ENCODE assay signal across 8 cellular contexts in genomic region chr14:77039285-77040058, GRCh38. TPM values are rescaled to one million over a fixed set of nuclear protein-coding genes. Genes with fewer than 3 reads are reported as not detected.
DNase-seq lines count a peak whose midpoint lies in the region; ATAC-seq and TF ChIP-seq lines count a peak whose summit lies in the region.

No MANE protein-coding gene starts in this region.

- POLR2A ChIA-PET in activated CD8-positive, alpha-beta T cell treated with anti-CD3 and anti-CD28 coated beads for 36 hours (lab: Charles Lee): interaction anchor here (1.2 to 5.8 kb wide), 6 partner anchors 8 to 120 kb away, joined by 4 to 42 read pairs (median 10); partner anchors contain the start of gene IRF2BPL

- no peak for ATAC-seq in activated CD8-positive, alpha-beta T cell treated with anti-CD3 and anti-CD28 coated beads for 36 hours

- TF ChIP-seq CTCF in activated CD8-positive, alpha-beta T cell treated with anti-CD3 and anti-CD28 coated beads for 36 hours (IDR thresholded peaks at IDR 0.05): no peak
- TF ChIP-seq CTCF in smooth muscle cell (IDR thresholded peaks at IDR 0.05; ENCODE audit: borderline replicate concordance, insufficient read depth, poor library complexity, severe bottlenecking): no peak

- H3K9me3 ChIP-seq in HUES6 (ENCODE audit: control insufficient read depth, insufficient read depth, low read depth, low read length) (no peaks in the 10 kb centered on the region), smooth muscle cell (replicated peaks; ENCODE audit: low read depth) (no peaks in the 10 kb centered on the region)

- DNase-seq in NOMO-1 treated with DMSO at 0.1 percent for 48 hours (lab: John Stamatoyannopoulos, UW; ENCODE audit: unreplicated experiment) (peak; percentile 34), NOMO-1 (lab: John Stamatoyannopoulos, UW; ENCODE audit: unreplicated experiment in 2 of 2) (no peak), glomerular visceral epithelial cell (ENCODE audit: extremely low spot score) (peak; percentile 32), smooth muscle cell (lab: John Stamatoyannopoulos, UW; ENCODE audit: unreplicated experiment) (no peak), posterior vena cava (ENCODE audit: low spot score) (no peak), germinal center (ENCODE audit: low spot score) (no peak)
- no peak for DNase-seq in activated CD8-positive, alpha-beta T cell treated with anti-CD3 and anti-CD28 coated beads for 36 hours

- no peak overlapping the region for H2AFZ ChIP-seq in smooth muscle cell (ENCODE audit: low read depth)

- H3K4me2 ChIP-seq in smooth muscle cell: peak overlapping the region; percentile 81

- H3K27me3 Mint-ChIP-seq in activated CD8-positive, alpha-beta T cell treated with anti-CD3 and anti-CD28 coated beads for 36 hours: no peaks in the 10 kb centered on the region

- H3K27ac ChIP-seq in HUES6 (ENCODE audit: low read depth, low read length) (no peak overlapping the region), smooth muscle cell (ENCODE audit: low read depth) (peak overlapping the region; percentile 99)

- no peaks in the 10 kb centered on the region for H3K36me3 ChIP-seq in HUES6 (ENCODE audit: control insufficient read depth, insufficient read depth, low read length)
- no peaks in the 10 kb centered on the region for H3K36me3 ChIP-seq in smooth muscle cell (ENCODE audit: low read depth)

- intact Hi-C loops in activated CD8-positive, alpha-beta T cell treated with anti-CD3 and anti-CD28 coated beads for 36 hours (cut with micrococcal nuclease): no loop called here
- intact Hi-C loops in posterior vena cava (cut with DNase I): no loop called here

- H3K9ac ChIP-seq in HUES6 (ENCODE audit: low read length): no peak overlapping the region
- H3K9ac ChIP-seq in smooth muscle cell (ENCODE audit: low read depth): peak overlapping the region; percentile 87

- H4K20me1 ChIP-seq in smooth muscle cell (ENCODE audit: low read depth): no peaks in the 10 kb centered on the region

- H3F3A ChIP-seq in smooth muscle cell (ENCODE audit: low read depth): peaks cover 32% of the 10 kb centered on the region

- no peaks in the 10 kb centered on the region for H3K9me3 Mint-ChIP-seq in activated CD8-positive, alpha-beta T cell treated with anti-CD3 and anti-CD28 coated beads for 36 hours

- peaks cover 84% of the 10 kb centered on the region for H3K4me1 Mint-ChIP-seq in activated CD8-positive, alpha-beta T cell treated with anti-CD3 and anti-CD28 coated beads for 36 hours (ENCODE audit: low read depth)

- H3K36me3 Mint-ChIP-seq in activated CD8-positive, alpha-beta T cell treated with anti-CD3 and anti-CD28 coated beads for 36 hours (ENCODE audit: low read depth): no peaks in the 10 kb centered on the region

- H3K27ac Mint-ChIP-seq in activated CD8-positive, alpha-beta T cell treated with anti-CD3 and anti-CD28 coated beads for 36 hours: peak overlapping the region; percentile 96

- H3K27me3 ChIP-seq in HUES6 (ENCODE audit: control insufficient read depth, insufficient read depth, low read length) (no peaks in the 10 kb centered on the region), smooth muscle cell (ENCODE audit: low read depth) (no peaks in the 10 kb centered on the region)

- H3K4me3 ChIP-seq in HUES6 (ENCODE audit: low read depth, low read length) (peak overlapping the region; percentile 49), smooth muscle cell (peak overlapping the region; percentile 44)

- peaks cover 2% of the 10 kb centered on the region for H3K79me2 ChIP-seq in smooth muscle cell (ENCODE audit: low read depth)

- CTCF ChIA-PET in activated CD8-positive, alpha-beta T cell treated with anti-CD3 and anti-CD28 coated beads for 36 hours (lab: Charles Lee): interaction anchor here (1.0 to 8.5 kb wide), 9 partner anchors 10 to 164 kb away, joined by 3 to 63 read pairs (median 8); partner anchors contain the start of gene IRF2BPL

- peak overlapping the region; percentile 68 for H3K4me3 Mint-ChIP-seq in activated CD8-positive, alpha-beta T cell treated with anti-CD3 and anti-CD28 coated beads for 36 hours

- H3K4me1 ChIP-seq in HUES6 (ENCODE audit: control insufficient read depth, insufficient read depth, low read length): peaks cover 75% of the 10 kb centered on the region
- peaks cover 73% of the 10 kb centered on the region for H3K4me1 ChIP-seq in smooth muscle cell (ENCODE audit: low read depth)

- WGBS in smooth muscle cell (ENCODE audit: low lambda C conversion rate): 15% methylated on average over 10 of the region's 10 CpGs

RNA-seq across cellular contexts. Expression of gene IRF2BPL, which starts 11.0 kb away (rescaled TPM):
- total RNA-seq in activated CD8-positive, alpha-beta T cell treated with anti-CD3 and anti-CD28 coated beads for 36 hours: 10 to 100 TPM; 36.2 to 37.7 TPM
- total RNA-seq in smooth muscle cell (33.2 and 33.9 TPM in 2 replicates), posterior vena cava (10 to 100 TPM; 35.7 to 43.3 TPM)
- 58.0 and 66.3 TPM in 2 replicates for polyA plus RNA-seq in smooth muscle cell

RNA-seq across cellular contexts. Expression of gene CIPC, which starts 58.6 kb away (rescaled TPM):
- total RNA-seq in activated CD8-positive, alpha-beta T cell treated with anti-CD3 and anti-CD28 coated beads for 36 hours: 1 to 10 TPM; 8.8 to 9.6 TPM
- total RNA-seq in smooth muscle cell (14.3 and 15.1 TPM in 2 replicates), posterior vena cava (10 to 100 TPM; 28.8 to 32.4 TPM)
- polyA plus RNA-seq in smooth muscle cell: 3.6 and 5.6 TPM in 2 replicates

Comparison
In these comparisons a context has a peak if more than half of its experiments do, and no peak if none do; other contexts are left out.
1. DNase-seq: peak in NOMO-1 treated with DMSO at 0.1 percent for 48 hours (single experiment) and glomerular visceral epithelial cell (single experiment); none in NOMO-1 (0 of 2), activated CD8-positive, alpha-beta T cell treated with anti-CD3 and anti-CD28 coated beads for 36 hours (single experiment), smooth muscle cell (single experiment), posterior vena cava (single experiment) and germinal center (single experiment).